In genomic region chr9:124197177-124198095, GRCh38 we compare ENCODE assay signal across 1 cellular context.
TF ChIP-seq lines count a peak whose summit lies in the region.

No MANE protein-coding gene starts in this region.

TF ChIP-seq in K562, 482 proteins besides CTCF, POLR2A, EP300 and RAD21 (continued from another document and continues in another):
- TF ChIP-seq CTCFL (IDR thresholded peaks at IDR 0.05; ENCODE audit: borderline replicate concordance, insufficient read depth, low read depth, low read length, poor library complexity, severe bottlenecking): no peak
- TF ChIP-seq HDAC1 (IDR thresholded peaks at IDR 0.05): no peak
- no peak for TF ChIP-seq HNRNPH1 (optimal IDR thresholded peaks at IDR 0.05; ENCODE audit: low read depth, low read length)
- TF ChIP-seq ZKSCAN3 (CRISPR knock-in tag; IDR thresholded peaks at IDR 0.05): no peak
- no peak for TF ChIP-seq SIN3A (IDR thresholded peaks at IDR 0.05; ENCODE audit: borderline replicate concordance in 2 of 2, control insufficient read depth in 1 of 2, low read depth in 2 of 2, low read length in 2 of 2)
- peak; percentile 24; the same call in 1 of the 2 replicates for TF ChIP-seq CBX1 (IDR thresholded peaks at IDR 0.05; ENCODE audit: low read depth)
- no peak for TF ChIP-seq JUNB (CRISPR knock-in tag; conservative IDR thresholded peaks at IDR 0.05)
- no peak for TF ChIP-seq ARHGAP35 (IDR thresholded peaks at IDR 0.05; ENCODE audit: partially characterized antibody)
- TF ChIP-seq SP1 (CRISPR knock-in tag; IDR thresholded peaks at IDR 0.05): 0 out of 2 replicates have a peak, but pooled peaks have one; percentile 37
- no peak for TF ChIP-seq ZC3H11A (IDR thresholded peaks at IDR 0.05; ENCODE audit: low read depth, low read length)
- no peak for TF ChIP-seq ATF1 (CRISPR knock-in tag; IDR thresholded peaks at IDR 0.05)
- peak; percentile 53 for TF ChIP-seq ATF1 (tag; IDR thresholded peaks at IDR 0.05)
- 0 out of 2 replicates have a peak, but pooled peaks have one; percentile 14 for TF ChIP-seq THRB (CRISPR knock-in tag; conservative IDR thresholded peaks at IDR 0.05)
- no peak for TF ChIP-seq NCOA2 (IDR thresholded peaks at IDR 0.05; ENCODE audit: partially characterized antibody in 2 of 2)
- TF ChIP-seq FIP1L1 (IDR thresholded peaks at IDR 0.05; ENCODE audit: low read depth, low read length, poor library complexity, severe bottlenecking): no peak
- peak; percentile 94 for TF ChIP-seq ATF7 (IDR thresholded peaks at IDR 0.05)
- TF ChIP-seq GTF2E2 (tag; IDR thresholded peaks at IDR 0.05): no peak
- TF ChIP-seq POLR2AphosphoS2 (IDR thresholded peaks at IDR 0.05; ENCODE audit: low read length): no peak
- no peak; the same call in 1 of the 2 replicates for TF ChIP-seq ZNF395 (CRISPR knock-in tag; IDR thresholded peaks at IDR 0.05)
- no peak for TF ChIP-seq MTA3 (IDR thresholded peaks at IDR 0.05; ENCODE audit: borderline replicate concordance)
- no peak for TF ChIP-seq ZNF696 (CRISPR knock-in tag; conservative IDR thresholded peaks at IDR 0.05)
- no peak for TF ChIP-seq EZH2 (IDR thresholded peaks at IDR 0.05; ENCODE audit: borderline replicate concordance, low read depth, low read length)
- no peak for TF ChIP-seq MCM3 (IDR thresholded peaks at IDR 0.05)
- TF ChIP-seq, protein P1, sequence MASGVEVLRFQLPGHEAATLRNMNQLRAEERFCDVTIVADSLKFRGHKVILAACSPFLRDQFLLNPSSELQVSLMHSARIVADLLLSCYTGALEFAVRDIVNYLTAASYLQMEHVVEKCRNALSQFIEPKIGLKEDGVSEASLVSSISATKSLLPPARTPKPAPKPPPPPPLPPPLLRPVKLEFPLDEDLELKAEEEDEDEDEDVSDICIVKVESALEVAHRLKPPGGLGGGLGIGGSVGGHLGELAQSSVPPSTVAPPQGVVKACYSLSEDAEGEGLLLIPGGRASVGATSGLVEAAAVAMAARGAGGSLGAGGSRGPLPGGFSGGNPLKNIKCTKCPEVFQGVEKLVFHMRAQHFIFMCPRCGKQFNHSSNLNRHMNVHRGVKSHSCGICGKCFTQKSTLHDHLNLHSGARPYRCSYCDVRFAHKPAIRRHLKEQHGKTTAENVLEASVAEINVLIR (CRISPR knock-in tag; IDR thresholded peaks at IDR 0.05): no peak
- TF ChIP-seq ZNF436 (CRISPR knock-in tag; IDR thresholded peaks at IDR 0.05): no peak
- TF ChIP-seq POLR2H (tag; IDR thresholded peaks at IDR 0.05; ENCODE audit: low read depth): no peak
- no peak for TF ChIP-seq BHLHE40 (IDR thresholded peaks at IDR 0.05; ENCODE audit: low read length)
- no peak for TF ChIP-seq KAT8 (IDR thresholded peaks at IDR 0.05; ENCODE audit: low read depth)
- TF ChIP-seq, protein P2, sequence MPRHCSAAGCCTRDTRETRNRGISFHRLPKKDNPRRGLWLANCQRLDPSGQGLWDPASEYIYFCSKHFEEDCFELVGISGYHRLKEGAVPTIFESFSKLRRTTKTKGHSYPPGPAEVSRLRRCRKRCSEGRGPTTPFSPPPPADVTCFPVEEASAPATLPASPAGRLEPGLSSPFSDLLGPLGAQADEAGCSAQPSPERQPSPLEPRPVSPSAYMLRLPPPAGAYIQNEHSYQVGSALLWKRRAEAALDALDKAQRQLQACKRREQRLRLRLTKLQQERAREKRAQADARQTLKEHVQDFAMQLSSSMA (CRISPR knock-in tag; IDR thresholded peaks at IDR 0.05): no peak
- peak; percentile 48; the same call in 1 of the 2 replicates for TF ChIP-seq MGA (IDR thresholded peaks at IDR 0.05)
- peak; percentile 41 to 83; a peak in 3 of 4 replicates for TF ChIP-seq FOXK2 (conservative IDR thresholded peaks at IDR 0.05 in 1 of 2, IDR thresholded peaks at IDR 0.05 in 1 of 2; ENCODE audit: low read depth in 2 of 2)
- no peak for TF ChIP-seq NCOA1 (IDR thresholded peaks at IDR 0.05; ENCODE audit: low read depth)
- no peak for TF ChIP-seq MAFF (IDR thresholded peaks at IDR 0.05; ENCODE audit: low read length)
- TF ChIP-seq EWSR1 (IDR thresholded peaks at IDR 0.05; ENCODE audit: borderline replicate concordance, low read depth, partially characterized antibody): no peak
- no peak for TF ChIP-seq DMBX1 (CRISPR knock-in tag; IDR thresholded peaks at IDR 0.05; ENCODE audit: borderline replicate concordance)
- no peak for TF ChIP-seq ZNF707 (CRISPR knock-in tag; conservative IDR thresholded peaks at IDR 0.05)
- TF ChIP-seq ZNF766 (CRISPR knock-in tag; conservative IDR thresholded peaks at IDR 0.05): peak; percentile 49; the same call in 1 of the 2 replicates
- no peak for TF ChIP-seq ZNF785 (CRISPR knock-in tag; IDR thresholded peaks at IDR 0.05)
- TF ChIP-seq, protein P3, sequence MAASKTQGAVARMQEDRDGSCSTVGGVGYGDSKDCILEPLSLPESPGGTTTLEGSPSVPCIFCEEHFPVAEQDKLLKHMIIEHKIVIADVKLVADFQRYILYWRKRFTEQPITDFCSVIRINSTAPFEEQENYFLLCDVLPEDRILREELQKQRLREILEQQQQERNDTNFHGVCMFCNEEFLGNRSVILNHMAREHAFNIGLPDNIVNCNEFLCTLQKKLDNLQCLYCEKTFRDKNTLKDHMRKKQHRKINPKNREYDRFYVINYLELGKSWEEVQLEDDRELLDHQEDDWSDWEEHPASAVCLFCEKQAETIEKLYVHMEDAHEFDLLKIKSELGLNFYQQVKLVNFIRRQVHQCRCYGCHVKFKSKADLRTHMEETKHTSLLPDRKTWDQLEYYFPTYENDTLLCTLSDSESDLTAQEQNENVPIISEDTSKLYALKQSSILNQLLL (CRISPR knock-in tag; IDR thresholded peaks at IDR 0.05; ENCODE audit: borderline replicate concordance): no peak
- no peak for TF ChIP-seq RB1 (IDR thresholded peaks at IDR 0.05; ENCODE audit: low read depth)
- TF ChIP-seq, protein P4, sequence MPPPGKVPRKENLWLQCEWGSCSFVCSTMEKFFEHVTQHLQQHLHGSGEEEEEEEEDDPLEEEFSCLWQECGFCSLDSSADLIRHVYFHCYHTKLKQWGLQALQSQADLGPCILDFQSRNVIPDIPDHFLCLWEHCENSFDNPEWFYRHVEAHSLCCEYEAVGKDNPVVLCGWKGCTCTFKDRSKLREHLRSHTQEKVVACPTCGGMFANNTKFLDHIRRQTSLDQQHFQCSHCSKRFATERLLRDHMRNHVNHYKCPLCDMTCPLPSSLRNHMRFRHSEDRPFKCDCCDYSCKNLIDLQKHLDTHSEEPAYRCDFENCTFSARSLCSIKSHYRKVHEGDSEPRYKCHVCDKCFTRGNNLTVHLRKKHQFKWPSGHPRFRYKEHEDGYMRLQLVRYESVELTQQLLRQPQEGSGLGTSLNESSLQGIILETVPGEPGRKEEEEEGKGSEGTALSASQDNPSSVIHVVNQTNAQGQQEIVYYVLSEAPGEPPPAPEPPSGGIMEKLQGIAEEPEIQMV (tag; conservative IDR thresholded peaks at IDR 0.05; ENCODE audit: low read depth): no peak
- TF ChIP-seq BRD9 (IDR thresholded peaks at IDR 0.05; ENCODE audit: low read depth, partially characterized antibody): no peak
- TF ChIP-seq MTA2 (IDR thresholded peaks at IDR 0.05; ENCODE audit: low read depth): no peak
